ENCODE assay signal across 2 cellular contexts in genomic region chr14:64759555-64759938, GRCh38.
TF ChIP-seq lines count a peak whose summit lies in the region.

No MANE protein-coding gene starts in this region.

TF ChIP-seq in HEK293, 187 proteins besides CTCF, POLR2A, EP300 and RAD21:
- no peak for TF ChIP-seq ZNF544 (tag by site-specific recombination; IDR thresholded peaks at IDR 0.05)
- TF ChIP-seq, protein P1, sequence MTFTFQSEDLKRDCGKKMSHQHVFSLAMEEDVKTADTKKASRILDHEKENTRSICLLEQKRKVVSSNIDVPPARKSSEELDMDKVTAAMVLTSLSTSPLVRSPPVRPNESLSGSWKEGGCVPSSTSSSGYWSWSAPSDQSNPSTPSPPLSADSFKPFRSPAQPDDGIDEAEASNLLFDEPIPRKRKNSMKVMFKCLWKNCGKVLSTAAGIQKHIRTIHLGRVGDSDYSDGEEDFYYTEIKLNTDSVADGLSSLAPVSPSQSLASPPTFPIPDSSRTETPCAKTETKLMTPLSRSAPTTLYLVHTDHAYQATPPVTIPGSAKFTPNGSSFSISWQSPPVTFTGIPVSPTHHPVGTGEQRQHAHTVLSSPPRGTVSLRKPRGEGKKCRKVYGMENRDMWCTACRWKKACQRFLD (tag by site-specific recombination; IDR thresholded peaks at IDR 0.05): no peak
- TF ChIP-seq GLIS1 (tag by site-specific recombination; IDR thresholded peaks at IDR 0.05): peak; percentile 11; the same call in 1 of the 2 replicates
- TF ChIP-seq ZNF10 (tag by site-specific recombination; IDR thresholded peaks at IDR 0.05): no peak
- no peak for TF ChIP-seq KLF16 (tag by site-specific recombination; IDR thresholded peaks at IDR 0.05)
- TF ChIP-seq WT1 (tag by site-specific recombination; IDR thresholded peaks at IDR 0.05): no peak
- no peak for TF ChIP-seq ZNF654 (tag by site-specific recombination; IDR thresholded peaks at IDR 0.05; ENCODE audit: low read depth)
TF ChIP-seq in HEK293: peak in this region for 1.

TF ChIP-seq in H1, 55 proteins besides CTCF, POLR2A, EP300 and RAD21:
- TF ChIP-seq NANOG (IDR thresholded peaks at IDR 0.05; ENCODE audit: insufficient read depth, low read depth, low read length, poor library complexity, severe bottlenecking) (no peak), ASH2L (IDR thresholded peaks at IDR 0.05; ENCODE audit: low read length) (no peak), FOSL1 (IDR thresholded peaks at IDR 0.05; ENCODE audit: insufficient read depth, low read depth, low read length) (no peak), JUND (IDR thresholded peaks at IDR 0.05; ENCODE audit: low read length) (no peak), TAF1 (IDR thresholded peaks at IDR 0.05; ENCODE audit: low read depth, low read length) (no peak), RXRA (IDR thresholded peaks at IDR 0.05; ENCODE audit: insufficient read depth, low read depth, low read length) (no peak), RBBP5 (IDR thresholded peaks at IDR 0.05; ENCODE audit: borderline replicate concordance, low read depth, low read length) (no peak), HDAC6 (IDR thresholded peaks at IDR 0.05; ENCODE audit: low read depth, low read length) (no peak), RNF2 (IDR thresholded peaks at IDR 0.05; ENCODE audit: borderline replicate concordance, low read depth, low read length, missing control alignments, poor library complexity, severe bottlenecking) (no peak), CBX5 (IDR thresholded peaks at IDR 0.05; ENCODE audit: low read depth, low read length) (no peak), SIN3A (conservative IDR thresholded peaks at IDR 0.05 in 1 of 2, IDR thresholded peaks at IDR 0.05 in 1 of 2; ENCODE audit: low read depth in 1 of 2, low read length in 2 of 2) (no peak), SRF (IDR thresholded peaks at IDR 0.05; ENCODE audit: low read depth, low read length) (no peak)
- TF ChIP-seq, protein P2, sequence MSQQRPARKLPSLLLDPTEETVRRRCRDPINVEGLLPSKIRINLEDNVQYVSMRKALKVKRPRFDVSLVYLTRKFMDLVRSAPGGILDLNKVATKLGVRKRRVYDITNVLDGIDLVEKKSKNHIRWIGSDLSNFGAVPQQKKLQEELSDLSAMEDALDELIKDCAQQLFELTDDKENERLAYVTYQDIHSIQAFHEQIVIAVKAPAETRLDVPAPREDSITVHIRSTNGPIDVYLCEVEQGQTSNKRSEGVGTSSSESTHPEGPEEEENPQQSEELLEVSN (IDR thresholded peaks at IDR 0.05): no peak
- TF ChIP-seq, protein P3, sequence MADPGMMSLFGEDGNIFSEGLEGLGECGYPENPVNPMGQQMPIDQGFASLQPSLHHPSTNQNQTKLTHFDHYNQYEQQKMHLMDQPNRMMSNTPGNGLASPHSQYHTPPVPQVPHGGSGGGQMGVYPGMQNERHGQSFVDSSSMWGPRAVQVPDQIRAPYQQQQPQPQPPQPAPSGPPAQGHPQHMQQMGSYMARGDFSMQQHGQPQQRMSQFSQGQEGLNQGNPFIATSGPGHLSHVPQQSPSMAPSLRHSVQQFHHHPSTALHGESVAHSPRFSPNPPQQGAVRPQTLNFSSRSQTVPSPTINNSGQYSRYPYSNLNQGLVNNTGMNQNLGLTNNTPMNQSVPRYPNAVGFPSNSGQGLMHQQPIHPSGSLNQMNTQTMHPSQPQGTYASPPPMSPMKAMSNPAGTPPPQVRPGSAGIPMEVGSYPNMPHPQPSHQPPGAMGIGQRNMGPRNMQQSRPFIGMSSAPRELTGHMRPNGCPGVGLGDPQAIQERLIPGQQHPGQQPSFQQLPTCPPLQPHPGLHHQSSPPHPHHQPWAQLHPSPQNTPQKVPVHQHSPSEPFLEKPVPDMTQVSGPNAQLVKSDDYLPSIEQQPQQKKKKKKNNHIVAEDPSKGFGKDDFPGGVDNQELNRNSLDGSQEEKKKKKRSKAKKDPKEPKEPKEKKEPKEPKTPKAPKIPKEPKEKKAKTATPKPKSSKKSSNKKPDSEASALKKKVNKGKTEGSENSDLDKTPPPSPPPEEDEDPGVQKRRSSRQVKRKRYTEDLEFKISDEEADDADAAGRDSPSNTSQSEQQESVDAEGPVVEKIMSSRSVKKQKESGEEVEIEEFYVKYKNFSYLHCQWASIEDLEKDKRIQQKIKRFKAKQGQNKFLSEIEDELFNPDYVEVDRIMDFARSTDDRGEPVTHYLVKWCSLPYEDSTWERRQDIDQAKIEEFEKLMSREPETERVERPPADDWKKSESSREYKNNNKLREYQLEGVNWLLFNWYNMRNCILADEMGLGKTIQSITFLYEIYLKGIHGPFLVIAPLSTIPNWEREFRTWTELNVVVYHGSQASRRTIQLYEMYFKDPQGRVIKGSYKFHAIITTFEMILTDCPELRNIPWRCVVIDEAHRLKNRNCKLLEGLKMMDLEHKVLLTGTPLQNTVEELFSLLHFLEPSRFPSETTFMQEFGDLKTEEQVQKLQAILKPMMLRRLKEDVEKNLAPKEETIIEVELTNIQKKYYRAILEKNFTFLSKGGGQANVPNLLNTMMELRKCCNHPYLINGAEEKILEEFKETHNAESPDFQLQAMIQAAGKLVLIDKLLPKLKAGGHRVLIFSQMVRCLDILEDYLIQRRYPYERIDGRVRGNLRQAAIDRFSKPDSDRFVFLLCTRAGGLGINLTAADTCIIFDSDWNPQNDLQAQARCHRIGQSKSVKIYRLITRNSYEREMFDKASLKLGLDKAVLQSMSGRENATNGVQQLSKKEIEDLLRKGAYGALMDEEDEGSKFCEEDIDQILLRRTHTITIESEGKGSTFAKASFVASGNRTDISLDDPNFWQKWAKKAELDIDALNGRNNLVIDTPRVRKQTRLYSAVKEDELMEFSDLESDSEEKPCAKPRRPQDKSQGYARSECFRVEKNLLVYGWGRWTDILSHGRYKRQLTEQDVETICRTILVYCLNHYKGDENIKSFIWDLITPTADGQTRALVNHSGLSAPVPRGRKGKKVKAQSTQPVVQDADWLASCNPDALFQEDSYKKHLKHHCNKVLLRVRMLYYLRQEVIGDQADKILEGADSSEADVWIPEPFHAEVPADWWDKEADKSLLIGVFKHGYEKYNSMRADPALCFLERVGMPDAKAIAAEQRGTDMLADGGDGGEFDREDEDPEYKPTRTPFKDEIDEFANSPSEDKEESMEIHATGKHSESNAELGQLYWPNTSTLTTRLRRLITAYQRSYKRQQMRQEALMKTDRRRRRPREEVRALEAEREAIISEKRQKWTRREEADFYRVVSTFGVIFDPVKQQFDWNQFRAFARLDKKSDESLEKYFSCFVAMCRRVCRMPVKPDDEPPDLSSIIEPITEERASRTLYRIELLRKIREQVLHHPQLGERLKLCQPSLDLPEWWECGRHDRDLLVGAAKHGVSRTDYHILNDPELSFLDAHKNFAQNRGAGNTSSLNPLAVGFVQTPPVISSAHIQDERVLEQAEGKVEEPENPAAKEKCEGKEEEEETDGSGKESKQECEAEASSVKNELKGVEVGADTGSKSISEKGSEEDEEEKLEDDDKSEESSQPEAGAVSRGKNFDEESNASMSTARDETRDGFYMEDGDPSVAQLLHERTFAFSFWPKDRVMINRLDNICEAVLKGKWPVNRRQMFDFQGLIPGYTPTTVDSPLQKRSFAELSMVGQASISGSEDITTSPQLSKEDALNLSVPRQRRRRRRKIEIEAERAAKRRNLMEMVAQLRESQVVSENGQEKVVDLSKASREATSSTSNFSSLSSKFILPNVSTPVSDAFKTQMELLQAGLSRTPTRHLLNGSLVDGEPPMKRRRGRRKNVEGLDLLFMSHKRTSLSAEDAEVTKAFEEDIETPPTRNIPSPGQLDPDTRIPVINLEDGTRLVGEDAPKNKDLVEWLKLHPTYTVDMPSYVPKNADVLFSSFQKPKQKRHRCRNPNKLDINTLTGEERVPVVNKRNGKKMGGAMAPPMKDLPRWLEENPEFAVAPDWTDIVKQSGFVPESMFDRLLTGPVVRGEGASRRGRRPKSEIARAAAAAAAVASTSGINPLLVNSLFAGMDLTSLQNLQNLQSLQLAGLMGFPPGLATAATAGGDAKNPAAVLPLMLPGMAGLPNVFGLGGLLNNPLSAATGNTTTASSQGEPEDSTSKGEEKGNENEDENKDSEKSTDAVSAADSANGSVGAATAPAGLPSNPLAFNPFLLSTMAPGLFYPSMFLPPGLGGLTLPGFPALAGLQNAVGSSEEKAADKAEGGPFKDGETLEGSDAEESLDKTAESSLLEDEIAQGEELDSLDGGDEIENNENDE (IDR thresholded peaks at IDR 0.05; ENCODE audit: insufficient replicate concordance, low read length): no peak
- TF ChIP-seq, protein P4, sequence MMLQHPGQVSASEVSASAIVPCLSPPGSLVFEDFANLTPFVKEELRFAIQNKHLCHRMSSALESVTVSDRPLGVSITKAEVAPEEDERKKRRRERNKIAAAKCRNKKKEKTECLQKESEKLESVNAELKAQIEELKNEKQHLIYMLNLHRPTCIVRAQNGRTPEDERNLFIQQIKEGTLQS (IDR thresholded peaks at IDR 0.05; ENCODE audit: insufficient read depth, low read depth, low read length): no peak
